Comparison of ENCODE assay signal across 1 cellular context in the genomic region with DNA sequence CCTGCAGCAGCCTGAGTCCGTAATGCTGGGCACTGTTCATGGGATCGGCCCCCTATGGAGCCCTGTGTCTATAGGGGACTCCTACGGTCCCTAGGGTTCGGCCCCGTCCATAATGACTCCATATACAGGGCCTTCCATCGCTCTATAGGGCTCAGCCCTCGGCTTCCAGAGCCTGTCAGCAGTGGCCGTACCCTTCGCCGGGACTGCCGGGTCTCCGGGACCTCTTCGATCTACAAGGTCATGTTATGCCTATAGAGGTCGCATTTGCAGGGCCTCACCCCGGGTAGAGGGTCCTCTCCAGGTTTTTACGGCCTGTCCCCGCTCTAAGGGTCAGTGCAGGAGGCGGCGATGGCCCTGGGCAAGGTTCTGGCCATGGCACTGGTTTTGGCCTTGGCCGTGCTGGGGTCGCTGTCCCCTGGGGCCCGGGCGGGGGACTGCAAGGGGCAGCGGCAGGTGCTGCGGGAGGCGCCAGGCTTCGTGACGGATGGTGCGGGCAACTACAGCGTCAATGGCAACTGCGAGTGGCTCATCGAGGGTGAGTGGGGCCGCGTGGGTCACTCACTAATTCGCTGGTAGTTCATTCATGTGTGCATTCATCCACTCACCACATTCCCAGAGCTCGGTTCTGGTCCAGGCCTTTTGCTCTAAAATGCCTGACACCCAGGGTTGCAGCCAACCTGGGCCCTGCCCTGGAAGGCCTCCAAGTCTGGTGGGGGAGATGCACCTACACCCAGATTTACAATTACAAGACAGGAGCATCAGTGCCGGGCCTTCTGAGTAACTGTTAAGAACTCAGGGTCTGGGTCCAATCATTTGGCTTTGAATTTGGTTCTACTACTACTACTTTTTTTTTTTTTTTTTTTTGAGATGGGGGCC.
TF ChIP-seq lines count a peak whose summit lies in the region.

No MANE protein-coding gene starts in this region.

TF ChIP-seq in SK-N-SH, 30 proteins besides CTCF, POLR2A, EP300 and RAD21 (continued from another document):
- TF ChIP-seq USF2 (IDR thresholded peaks at IDR 0.05; ENCODE audit: borderline replicate concordance, low read depth, low read length), result no peak
TF ChIP-seq in SK-N-SH: peak in this region for 0.
